In the genomic region with DNA sequence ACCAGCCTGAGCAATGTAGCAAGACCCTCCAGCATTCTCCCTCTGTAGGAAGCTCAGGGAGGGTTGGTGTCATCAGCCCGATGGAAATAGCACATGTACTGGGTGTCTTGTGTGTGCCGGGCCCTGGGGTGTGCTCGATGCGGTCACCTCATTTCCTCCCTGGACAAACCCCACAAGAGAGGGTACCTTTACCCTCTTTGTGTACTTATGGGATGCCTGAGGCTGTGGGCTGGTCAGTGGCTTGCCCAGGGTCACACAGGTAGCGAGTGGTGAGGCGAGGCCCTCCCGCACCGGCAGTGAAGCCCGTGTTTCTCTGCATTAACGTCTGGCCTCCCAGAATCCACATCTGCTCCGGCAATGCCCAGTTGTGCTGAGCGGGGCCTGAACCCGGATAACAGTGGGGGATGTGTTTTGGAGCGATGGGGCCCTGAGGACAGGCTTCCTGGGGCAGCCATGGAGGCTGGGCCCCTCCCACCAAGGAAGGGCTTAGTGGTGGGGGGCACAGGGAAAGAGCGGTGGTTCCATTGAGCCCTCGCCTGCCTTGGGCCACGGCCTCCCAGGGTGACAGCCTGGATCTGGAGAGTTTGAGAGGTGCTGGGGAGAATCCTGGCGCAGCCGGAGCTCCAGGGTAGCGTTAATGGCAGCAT, we compare ENCODE assay signal across 27 cellular contexts. TPM values are rescaled to one million over a fixed set of nuclear protein-coding genes. Genes with fewer than 3 reads are reported as not detected.
DNase-seq lines count a peak whose midpoint lies in the region; ATAC-seq and TF ChIP-seq lines count a peak whose summit lies in the region.
"Had no signal": no experiment of that assay in that cellular context is flagged by ENCODE, and none has a peak within 500 bp of the region (broad histone marks: within the 10 kb centered on the region; RNA-seq: fewer than 3 reads in every experiment).

No MANE protein-coding gene starts in this region.

- H3K4me1 ChIP-seq in heart right ventricle (no peaks in the 10 kb centered on the region), upper lobe of right lung (no peaks in the 10 kb centered on the region)
- H3K4me1 ChIP-seq: SJCRH30 had no signal

- peaks cover 30 to 51% of the 10 kb centered on the region in 2 donors for H3K27me3 Mint-ChIP-seq in natural killer cell (ENCODE audit: low read depth in 2 of 2)
- H3K27me3 Mint-ChIP-seq: activated naive CD8-positive, alpha-beta T cell treated with anti-CD3 and anti-CD28 coated beads, Interleukin-2, amount 50 U/mL, for 24 hours; naive thymus-derived CD4-positive, alpha-beta T cell; stimulated activated naive CD8-positive, alpha-beta T cell treated with anti-CD3 and anti-CD28 coated beads, Interleukin-15, Interleukin-2, amounts not matched to agents 100 ng/mL and 50 ng/mL, for 24 hours had no signal

- H3K4me3 Mint-ChIP-seq in natural killer cell: no peak overlapping the region
- H3K4me3 Mint-ChIP-seq: activated naive CD8-positive, alpha-beta T cell treated with anti-CD3 and anti-CD28 coated beads, Interleukin-2, amount 50 U/mL, for 24 hours; activated T-cell treated with anti-CD3 and anti-CD28 coated beads, Interleukin-2, amount 50 U/mL, for 4 hours; brain; naive thymus-derived CD4-positive, alpha-beta T cell; stimulated activated naive CD8-positive, alpha-beta T cell treated with anti-CD3 and anti-CD28 coated beads, Interleukin-15, Interleukin-2, amounts not matched to agents 100 ng/mL and 50 ng/mL, for 24 hours; T-helper 17 cell had no signal

- H3K9me3 ChIP-seq in heart right ventricle (no peaks in the 10 kb centered on the region), upper lobe of right lung (no peaks in the 10 kb centered on the region)
- H3K9me3 ChIP-seq: SJCRH30, upper lobe of left lung had no signal

- no peaks in the 10 kb centered on the region for H3K9me3 Mint-ChIP-seq in natural killer cell
- H3K9me3 Mint-ChIP-seq: activated naive CD8-positive, alpha-beta T cell treated with anti-CD3 and anti-CD28 coated beads, Interleukin-2, amount 50 U/mL, for 24 hours; activated T-cell treated with anti-CD3 and anti-CD28 coated beads, Interleukin-2, amount 50 U/mL, for 4 hours; naive thymus-derived CD4-positive, alpha-beta T cell; stimulated activated naive CD8-positive, alpha-beta T cell treated with anti-CD3 and anti-CD28 coated beads, Interleukin-15, Interleukin-2, amounts not matched to agents 100 ng/mL and 50 ng/mL, for 24 hours had no signal

- H3K36me3 Mint-ChIP-seq in natural killer cell: no peaks in the 10 kb centered on the region
- H3K36me3 Mint-ChIP-seq: brain; naive thymus-derived CD4-positive, alpha-beta T cell had no signal

- H3K27ac Mint-ChIP-seq in natural killer cell: no peak overlapping the region
- H3K27ac Mint-ChIP-seq: activated naive CD8-positive, alpha-beta T cell treated with anti-CD3 and anti-CD28 coated beads, Interleukin-2, amount 50 U/mL, for 24 hours; naive thymus-derived CD4-positive, alpha-beta T cell; stimulated activated naive CD8-positive, alpha-beta T cell treated with anti-CD3 and anti-CD28 coated beads, Interleukin-15, Interleukin-2, amounts not matched to agents 100 ng/mL and 50 ng/mL, for 24 hours; T-helper 17 cell had no signal

- no peak for ATAC-seq in heart right ventricle
- ATAC-seq in natural killer cell: no peak
- no peak for ATAC-seq in upper lobe of right lung
- ATAC-seq in GM18498 (IDR thresholded peaks at IDR 0.05; ENCODE audit: unreplicated experiment): no peak
- ATAC-seq: activated naive CD8-positive, alpha-beta T cell treated with anti-CD3 and anti-CD28 coated beads, Interleukin-2, amount 50 U/mL, for 24 hours; activated T-cell treated with anti-CD3 and anti-CD28 coated beads, Interleukin-2, amount 50 U/mL, for 4 hours; naive thymus-derived CD4-positive, alpha-beta T cell; T-helper 17 cell had no signal

- H3K36me3 ChIP-seq in heart right ventricle: no peaks in the 10 kb centered on the region
- H3K36me3 ChIP-seq in upper lobe of right lung: no peaks in the 10 kb centered on the region
- H3K36me3 ChIP-seq: SJCRH30, upper lobe of left lung had no signal

- no peak overlapping the region for H3K27ac ChIP-seq in heart right ventricle
- no peak overlapping the region for H3K27ac ChIP-seq in coronary artery
- H3K27ac ChIP-seq in upper lobe of right lung: no peak overlapping the region
- H3K27ac ChIP-seq: PC-9, SJCRH30, upper lobe of left lung had no signal

- H3K4me3 ChIP-seq in heart right ventricle (no peak overlapping the region), coronary artery (no peak overlapping the region), upper lobe of right lung (no peak overlapping the region)
- H3K4me3 ChIP-seq: PC-9, SJCRH30, smooth muscle cell, upper lobe of left lung had no signal

- H3K4me1 Mint-ChIP-seq in natural killer cell: peaks cover 0 to 3% of the 10 kb centered on the region in 2 donors
- H3K4me1 Mint-ChIP-seq: activated naive CD8-positive, alpha-beta T cell treated with anti-CD3 and anti-CD28 coated beads, Interleukin-2, amount 50 U/mL, for 24 hours; naive thymus-derived CD4-positive, alpha-beta T cell had no signal

- intact Hi-C loops in cardiac septum (cut with DNase I) (no loop called here), heart right ventricle (cut with DNase I) (no loop called here), natural killer cell (cut with micrococcal nuclease) (no loop called here), upper lobe of right lung (cut with DNase I) (no loop called here)

- H3K27me3 ChIP-seq in heart right ventricle (no peaks in the 10 kb centered on the region), upper lobe of right lung (no peaks in the 10 kb centered on the region)
- H3K27me3 ChIP-seq: upper lobe of left lung had no signal

- WGBS in heart right ventricle, 2 donors: 87 to 91% methylated on average over 20 of the region's 20 CpGs

- peak; percentile 67 for DNase-seq in cardiac septum (ENCODE audit: low spot score)
- no peak for DNase-seq in heart right ventricle
- peak; percentile 59 for DNase-seq in coronary artery (ENCODE audit: low spot score)
- peak; percentile 9 for DNase-seq in natural killer cell
- peak; percentile 56 for DNase-seq in upper lobe of right lung
- DNase-seq in SW480 (ENCODE audit: low spot score): no peak
- DNase-seq: activated CD4-positive, alpha-beta T cell treated with anti-CD3 and anti-CD28 coated beads, Interleukin-2, amount 50 U/mL, for 4 hours; activated naive CD8-positive, alpha-beta T cell treated with anti-CD3 and anti-CD28 coated beads, Interleukin-2, amount 50 U/mL, for 24 hours; activated T-cell treated with anti-CD3 and anti-CD28 coated beads, Interleukin-2, amount 50 U/mL, for 4 hours; cortex of kidney; hippocampal formation; mesenchymal stem cell; NCI-H1105; NCI-H2081; PC-9; SJCRH30; stimulated activated CD4-positive, alpha-beta T cell treated with anti-CD3 and anti-CD28 coated beads, Interleukin-4, amount 100 ng/mL, for 24 hours had no signal

- TF ChIP-seq CTCF in heart right ventricle (IDR thresholded peaks at IDR 0.05): no peak
- no peak for TF ChIP-seq CTCF in coronary artery (IDR thresholded peaks at IDR 0.05)
- TF ChIP-seq CTCF in natural killer cell (IDR thresholded peaks at IDR 0.05): no peak
- TF ChIP-seq CTCF in upper lobe of right lung (IDR thresholded peaks at IDR 0.05): no peak

RNA-seq across cellular contexts. Expression of a gene that starts 8.1 kb away (rescaled TPM):
- total RNA-seq in cardiac septum: not detected
- total RNA-seq in heart right ventricle: under 1 TPM in 1 of 10 donors, not detected in 9; 0.05 TPM
- not detected for polyA plus RNA-seq in heart right ventricle
- not detected for total RNA-seq in natural killer cell
- total RNA-seq in upper lobe of right lung: 0.14 TPM
- total RNA-seq: activated T-cell treated with anti-CD3 and anti-CD28 coated beads, Interleukin-2, amount 50 U/mL, for 4 hours; Daoy; endothelial cell of umbilical vein; LHCN-M2; naive thymus-derived CD4-positive, alpha-beta T cell; SJCRH30; smooth muscle cell; T-helper 17 cell had no signal
- polyA plus RNA-seq: endothelial cell of umbilical vein; naive thymus-derived CD4-positive, alpha-beta T cell; smooth muscle cell had no signal

Comparison
In these comparisons a context has a peak if more than half of its experiments do, and no peak if none do; other contexts are left out.
1. DNase-seq: peak in cardiac septum (single experiment), coronary artery (single experiment), natural killer cell (single experiment) and upper lobe of right lung (single experiment); none in heart right ventricle (0 of 2) and SW480 (single experiment).